19 cellular contexts compared by ENCODE assay signal in the genomic region with DNA sequence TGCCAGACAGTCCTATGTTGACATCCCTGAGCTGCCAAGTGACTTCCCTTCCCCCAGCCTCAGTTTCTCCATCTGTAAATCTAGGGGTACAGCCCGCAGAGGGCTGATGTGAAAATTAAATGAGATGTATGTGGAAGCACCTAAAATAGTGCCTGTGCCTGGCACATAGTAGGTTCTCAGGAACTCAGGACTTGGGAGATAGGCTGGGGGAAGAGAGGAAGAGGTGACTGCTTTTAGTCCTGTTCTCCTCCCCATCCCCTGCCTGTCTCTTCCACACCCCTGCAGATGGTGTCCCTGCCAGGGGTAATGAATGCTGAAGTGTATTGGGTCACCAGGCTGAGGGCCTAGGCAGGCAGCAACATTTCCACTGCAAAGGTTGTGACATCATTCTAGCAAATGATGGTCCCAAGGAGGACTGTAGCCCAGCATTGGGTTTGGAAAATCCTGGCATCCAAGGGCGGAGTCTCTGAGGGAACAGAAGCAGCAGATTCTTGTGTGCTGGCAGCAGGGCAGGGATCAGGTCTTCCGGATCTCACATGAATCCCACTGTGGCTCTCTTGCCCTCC. TPM values are rescaled to one million over a fixed set of nuclear protein-coding genes. Genes with fewer than 3 reads are reported as not detected.
DNase-seq lines count a peak whose midpoint lies in the region; ATAC-seq, FAIRE-seq and TF ChIP-seq lines count a peak whose summit lies in the region.
"Had no signal": no experiment of that assay in that cellular context is flagged by ENCODE, and none has a peak within 500 bp of the region (broad histone marks: within the 10 kb centered on the region; RNA-seq: fewer than 3 reads in every experiment).

No MANE protein-coding gene starts in this region.

- H4K8ac ChIP-seq in mesendoderm (ENCODE audit: low read depth, low read length): no peak overlapping the region

- H4K20me1 ChIP-seq in astrocyte (ENCODE audit: insufficient read depth, low read length): peaks cover 15% of the 10 kb centered on the region

- H3K9me3 Mint-ChIP-seq in natural killer cell (no peaks in the 10 kb centered on the region), astrocyte (ENCODE audit: unreplicated experiment) (no peaks in the 10 kb centered on the region), Calu3 (ENCODE audit: low read depth, unreplicated experiment) (no peaks in the 10 kb centered on the region)
- no peaks in the 10 kb centered on the region for H3K9me3 Mint-ChIP-seq in natural killer cell treated with Interleukin-12 subunit alpha and Interleukin-12 subunit beta and Interleukin-15 and Interleukin-18, amount 100 ng/mL, for 72 hours
- H3K9me3 Mint-ChIP-seq: activated naive CD4-positive, alpha-beta T cell treated with anti-CD3 and anti-CD28 coated beads for 36 hours had no signal

- no peak overlapping the region for H4K5ac ChIP-seq in mesendoderm (ENCODE audit: low read length)

- DNase-seq in natural killer cell (no peak), astrocyte (ENCODE audit: low read depth) (no peak), mesendoderm (peak; percentile 18), Calu3 (no peak)
- DNase-seq in natural killer cell treated with Interleukin-12 subunit alpha and Interleukin-12 subunit beta and Interleukin-15 and Interleukin-18, amount 100 ng/mL, for 72 hours (ENCODE audit: low spot score): no peak
- DNase-seq: activated naive CD4-positive, alpha-beta T cell treated with anti-CD3 and anti-CD28 coated beads for 36 hours; NCI-H1048; NCI-H2081; stimulated activated CD4-positive, alpha-beta T cell treated with anti-CD3 and anti-CD28 coated beads, Interleukin-4, amount 100 ng/mL, for 4 hours had no signal

- H3K79me2 ChIP-seq in astrocyte (ENCODE audit: insufficient read depth, low read length) (no peaks in the 10 kb centered on the region), mesendoderm (ENCODE audit: control insufficient read depth, insufficient read depth, low read length) (no peaks in the 10 kb centered on the region)

- H3K36me3 Mint-ChIP-seq in natural killer cell (no peaks in the 10 kb centered on the region), astrocyte (ENCODE audit: low read depth, unreplicated experiment) (no peaks in the 10 kb centered on the region), Calu3 (ENCODE audit: insufficient read depth, unreplicated experiment) (peaks cover 14% of the 10 kb centered on the region)
- no peaks in the 10 kb centered on the region for H3K36me3 Mint-ChIP-seq in natural killer cell treated with Interleukin-12 subunit alpha and Interleukin-12 subunit beta and Interleukin-15 and Interleukin-18, amount 100 ng/mL, for 72 hours

- no peak overlapping the region for H2AK5ac ChIP-seq in mesendoderm (ENCODE audit: low read length)

- no peak overlapping the region for H2AFZ ChIP-seq in astrocyte (ENCODE audit: low read depth, low read length)

- H3K4me1 Mint-ChIP-seq in natural killer cell (peaks cover 22 to 32% of the 10 kb centered on the region in 2 donors), astrocyte (ENCODE audit: low read depth, unreplicated experiment) (peaks cover 7% of the 10 kb centered on the region), Calu3 (ENCODE audit: low read depth, unreplicated experiment) (peaks cover 12% of the 10 kb centered on the region)
- H3K4me1 Mint-ChIP-seq in natural killer cell treated with Interleukin-12 subunit alpha and Interleukin-12 subunit beta and Interleukin-15 and Interleukin-18, amount 100 ng/mL, for 72 hours (ENCODE audit: low read depth in 2 of 2): peaks cover 15 to 19% of the 10 kb centered on the region in 2 donors

- H3K4me1 ChIP-seq in astrocyte (ENCODE audit: insufficient read depth, low read length): peaks cover 10% of the 10 kb centered on the region
- H3K4me1 ChIP-seq in mesendoderm (ENCODE audit: control insufficient read depth, low read depth, low read length): no peaks in the 10 kb centered on the region
- H3K4me1 ChIP-seq: prostate gland had no signal

- intact Hi-C loops in natural killer cell (cut with micrococcal nuclease): no loop called here
- intact Hi-C loops in Calu3 (cut with micrococcal nuclease; ENCODE audit: unreplicated experiment): no loop called here

- H3K27ac ChIP-seq in astrocyte (ENCODE audit: low read depth, low read length) (no peak overlapping the region), mesendoderm (ENCODE audit: low read depth, low read length) (no peak overlapping the region)
- H3K27ac ChIP-seq: epithelial cell of prostate, KMS-11, prostate gland had no signal

- H3K56ac ChIP-seq in mesendoderm (ENCODE audit: low read length): no peak overlapping the region

- H3K27me3 ChIP-seq in astrocyte (ENCODE audit: insufficient read depth, low read length): no peaks in the 10 kb centered on the region
- H3K27me3 ChIP-seq in mesendoderm (ENCODE audit: insufficient read depth, low read length, poor library complexity): no peaks in the 10 kb centered on the region
- H3K27me3 ChIP-seq: vagina had no signal

- no peaks in the 10 kb centered on the region for H3K9me3 ChIP-seq in astrocyte (ENCODE audit: insufficient read depth, low read depth, low read length)
- H3K9me3 ChIP-seq: prostate gland, vagina had no signal

- TF ChIP-seq CTCF in natural killer cell (IDR thresholded peaks at IDR 0.05): no peak
- TF ChIP-seq CTCF in astrocyte (IDR thresholded peaks at IDR 0.05; ENCODE audit: insufficient read depth, low read depth, low read length): no peak
- no peak for TF ChIP-seq CTCF in Calu3 (IDR thresholded peaks at IDR 0.05; ENCODE audit: unreplicated experiment)

- H3K27ac Mint-ChIP-seq in natural killer cell (peak overlapping the region in 1 of 2 donors; percentile 50), astrocyte (ENCODE audit: unreplicated experiment) (no peak overlapping the region), Calu3 (ENCODE audit: unreplicated experiment) (no peak overlapping the region)
- no peak overlapping the region for H3K27ac Mint-ChIP-seq in natural killer cell treated with Interleukin-12 subunit alpha and Interleukin-12 subunit beta and Interleukin-15 and Interleukin-18, amount 100 ng/mL, for 72 hours
- H3K27ac Mint-ChIP-seq: activated naive CD4-positive, alpha-beta T cell treated with anti-CD3 and anti-CD28 coated beads for 36 hours had no signal

- no peaks in the 10 kb centered on the region for H3K79me1 ChIP-seq in mesendoderm (ENCODE audit: low read length)

- H3K4ac ChIP-seq in mesendoderm (ENCODE audit: low read depth, low read length): no peak overlapping the region

- ATAC-seq in natural killer cell: no peak
- no peak for ATAC-seq in natural killer cell treated with Interleukin-12 subunit alpha and Interleukin-12 subunit beta and Interleukin-15 and Interleukin-18, amount 100 ng/mL, for 72 hours
- ATAC-seq in HG03135 (IDR thresholded peaks at IDR 0.05; ENCODE audit: unreplicated experiment): no peak
- ATAC-seq in GM21367 (IDR thresholded peaks at IDR 0.05; ENCODE audit: unreplicated experiment): no peak
- ATAC-seq: left lobe of liver had no signal

- no TSS peak for BruUV-seq in Calu3 (replicated peaks; lab: Mats Ljungman, UMichigan)

- H2BK15ac ChIP-seq in mesendoderm (replicated peaks; ENCODE audit: low read depth): no peak overlapping the region

- CTCF ChIA-PET in Calu3 (lab: Charles Lee): no interaction called here

- no peak overlapping the region for H2BK5ac ChIP-seq in mesendoderm (ENCODE audit: low read length)

- no peak for FAIRE-seq in astrocyte (lab: Jason Lieb, UNC)
- FAIRE-seq: frontal cortex had no signal

- peaks cover 3% of the 10 kb centered on the region for H3K36me3 ChIP-seq in astrocyte (ENCODE audit: insufficient read depth, low read length)
- H3K36me3 ChIP-seq in mesendoderm (ENCODE audit: control insufficient read depth, insufficient read depth, low read length): no peaks in the 10 kb centered on the region
- H3K36me3 ChIP-seq: prostate gland, vagina had no signal

- no peak overlapping the region for H2BK120ac ChIP-seq in mesendoderm (ENCODE audit: low read depth, low read length)

- H3K23ac ChIP-seq in mesendoderm (ENCODE audit: low read length): no peak overlapping the region

- no peak overlapping the region for H3K18ac ChIP-seq in mesendoderm (ENCODE audit: low read length)

- H3K4me3 Mint-ChIP-seq in natural killer cell (peak overlapping the region; percentile 53), astrocyte (ENCODE audit: unreplicated experiment) (peak overlapping the region; percentile 82), Calu3 (ENCODE audit: low read depth, unreplicated experiment) (no peak overlapping the region)
- no peak overlapping the region for H3K4me3 Mint-ChIP-seq in natural killer cell treated with Interleukin-12 subunit alpha and Interleukin-12 subunit beta and Interleukin-15 and Interleukin-18, amount 100 ng/mL, for 72 hours

- H3K4me2 ChIP-seq in astrocyte (ENCODE audit: low read length): no peak overlapping the region
- no peak overlapping the region for H3K4me2 ChIP-seq in mesendoderm (ENCODE audit: low read length)
- H3K4me2 ChIP-seq: KMS-11 had no signal

- peaks cover 0 to 5% of the 10 kb centered on the region in 2 donors for H3K27me3 Mint-ChIP-seq in natural killer cell (ENCODE audit: low read depth in 2 of 2)
- H3K27me3 Mint-ChIP-seq in natural killer cell treated with Interleukin-12 subunit alpha and Interleukin-12 subunit beta and Interleukin-15 and Interleukin-18, amount 100 ng/mL, for 72 hours: no peaks in the 10 kb centered on the region
- no peaks in the 10 kb centered on the region for H3K27me3 Mint-ChIP-seq in astrocyte (ENCODE audit: low read depth, unreplicated experiment)
- no peaks in the 10 kb centered on the region for H3K27me3 Mint-ChIP-seq in Calu3 (ENCODE audit: unreplicated experiment)

- H3K4me3 ChIP-seq in astrocyte (ENCODE audit: insufficient read depth, low read depth, low read length) (no peak overlapping the region), mesendoderm (ENCODE audit: low read length) (no peak overlapping the region)
- H3K4me3 ChIP-seq: prostate gland, smooth muscle cell had no signal

- H3K9ac ChIP-seq in astrocyte (ENCODE audit: low read length) (no peak overlapping the region), mesendoderm (ENCODE audit: low read length) (no peak overlapping the region)
- H3K9ac ChIP-seq: KMS-11 had no signal

- WGBS in mesendoderm (ENCODE audit: extremely low coverage, insufficient coverage, low lambda C conversion rate): no CpG with 5 or more reads among the region's 3 CpGs

RNA-seq across cellular contexts. Expression of gene SNPH, which starts 1.8 kb away (rescaled TPM):
- total RNA-seq in natural killer cell (1 to 10 TPM; 3.1 to 5.9 (median 5.8) TPM), astrocyte (7.8 and 7.9 TPM in 2 replicates), Calu3 (2022) (2.0 and 2.4 TPM in 2 replicates)
- total RNA-seq in natural killer cell treated with Interleukin-12 subunit alpha and Interleukin-12 subunit beta and Interleukin-15 and Interleukin-18, amount 100 ng/mL, for 72 hours: 1 to 10 TPM; 1.5 to 1.9 TPM
- polyA plus RNA-seq in mesendoderm (2013, experiment 1 of 2): 0.51 TPM
- 0.60 TPM for polyA plus RNA-seq in mesendoderm (2013, experiment 2 of 2)

RNA-seq across cellular contexts. Expression of gene RAD21L1, which starts 42.0 kb away (rescaled TPM):
- total RNA-seq in natural killer cell (not detected), astrocyte (0.34 TPM in 1 of 2 replicates, not detected in the other), Calu3 (2022) (not detected in 2 replicates)
- not detected for total RNA-seq in natural killer cell treated with Interleukin-12 subunit alpha and Interleukin-12 subunit beta and Interleukin-15 and Interleukin-18, amount 100 ng/mL, for 72 hours
- polyA plus RNA-seq in mesendoderm (2013, experiment 1 of 2): 0.06 TPM
- 0.11 TPM for polyA plus RNA-seq in mesendoderm (2013, experiment 2 of 2)
- total RNA-seq: activated naive CD4-positive, alpha-beta T cell treated with anti-CD3 and anti-CD28 coated beads for 36 hours; G401; left lobe of liver; smooth muscle cell; vagina had no signal
- polyA plus RNA-seq: smooth muscle cell had no signal

Comparison
In these comparisons a context has a peak if more than half of its experiments do, and no peak if none do; other contexts are left out.
1. H3K4me3 Mint-ChIP-seq: peak in natural killer cell (single experiment) and astrocyte (single experiment); none in natural killer cell treated with Interleukin-12 subunit alpha and Interleukin-12 subunit beta and Interleukin-15 and Interleukin-18, amount 100 ng/mL, for 72 hours (single experiment) and Calu3 (single experiment).